In the genomic region with DNA sequence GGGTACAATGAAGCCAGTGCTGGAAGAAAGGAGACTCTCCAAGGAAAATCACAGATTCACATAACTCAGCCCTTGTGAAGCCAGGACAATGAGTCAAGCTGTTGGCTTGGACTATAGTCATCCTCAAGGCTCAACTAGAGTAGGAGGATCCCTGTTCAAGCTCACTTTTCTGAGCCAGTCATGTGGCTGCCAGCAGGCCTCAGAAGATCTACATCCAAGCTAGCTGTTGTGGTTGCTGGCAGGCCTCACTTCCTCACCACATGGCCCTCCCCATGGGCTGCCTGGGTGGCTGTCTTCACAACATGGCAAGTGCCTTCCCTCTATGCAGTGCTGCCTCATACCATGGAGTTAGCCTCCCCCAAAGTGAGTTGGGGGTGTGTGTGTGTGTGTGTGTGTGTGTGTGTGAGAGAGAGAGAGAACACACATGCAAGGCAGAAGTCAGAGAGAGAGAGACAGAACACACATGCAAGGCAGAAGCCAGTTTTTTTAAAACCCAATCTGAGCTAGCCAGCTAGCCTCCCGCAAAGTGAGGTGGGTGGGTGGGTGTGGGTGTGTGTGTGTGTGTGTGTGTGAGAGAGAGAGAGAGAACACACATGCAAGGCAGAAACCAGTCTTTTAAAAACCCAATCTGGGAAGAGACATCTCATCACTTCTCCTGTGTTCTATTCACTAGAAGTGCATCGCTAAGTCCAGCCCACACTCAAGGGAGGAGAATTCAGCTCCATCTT, we compare ENCODE assay signal across 8 cellular contexts. TPM values are rescaled to one million over a fixed set of nuclear protein-coding genes. Genes with fewer than 3 reads are reported as not detected.
A peak's percentile ranks its signal among the peaks of the same experiment; 100 is the strongest.
DNase-seq lines count a peak whose midpoint lies in the region; ATAC-seq and TF ChIP-seq lines count a peak whose summit lies in the region.

No MANE protein-coding gene starts in this region.

- intact Hi-C loops in A673 (cut with micrococcal nuclease; ENCODE audit: unreplicated experiment) (no loop called here), adrenal gland (cut with DNase I) (no loop called here), right cardiac atrium (cut with DNase I) (no loop called here)

- no peak overlapping the region for H3K27ac ChIP-seq in A673 (ENCODE audit: low read depth, low read length, poor library complexity, severe bottlenecking)
- H3K27ac ChIP-seq in adrenal gland = peak overlapping the region; percentile 69 to 89 (median 74)
- H3K27ac ChIP-seq in right cardiac atrium (ENCODE audit: low read length) = no peak overlapping the region

- no peaks in the 10 kb centered on the region for H3K9me3 ChIP-seq in A673 (ENCODE audit: low read depth, low read length, poor library complexity, severe bottlenecking)
- H3K9me3 ChIP-seq in adrenal gland (replicated peaks in 1 of 3) = no peaks in the 10 kb centered on the region
- H3K9me3 ChIP-seq in right cardiac atrium (ENCODE audit: control insufficient read depth, low read length) = no peaks in the 10 kb centered on the region

- H3K27me3 ChIP-seq in A673 (replicated peaks; ENCODE audit: insufficient read depth, low read depth, low read length, poor library complexity) (no peaks in the 10 kb centered on the region), adrenal gland (no peaks in the 10 kb centered on the region), right cardiac atrium (ENCODE audit: control insufficient read depth, insufficient read depth) (no peaks in the 10 kb centered on the region)

- POLR2A ChIA-PET in A673 (lab: Charles Lee; ENCODE audit: low non-redundant PET) = no interaction called here

- BruUV-seq in A673 (replicated peaks; lab: Mats Ljungman, UMichigan) = no TSS peak

- H3K36me3 ChIP-seq in A673 (ENCODE audit: insufficient read depth, low read length, poor library complexity, severe bottlenecking) (no peaks in the 10 kb centered on the region), adrenal gland (replicated peaks in 1 of 2) (no peaks in the 10 kb centered on the region)

- H3K9me3 Mint-ChIP-seq in T-helper 1 cell treated with Interleukin-12 subunit alpha and Interleukin-12 subunit beta and Interleukin-4 antibody, amounts not matched to agents 30 μg/mL and 1 μg/mL, for 36 hours = no peaks in the 10 kb centered on the region

- peak; percentile 36 for DNase-seq in A673 (ENCODE audit: low spot score)
- DNase-seq in GM19240 (ENCODE audit: insufficient read length, low spot score) = peak; percentile 49
- DNase-seq in adrenal gland = peak; percentile 77 to 96 (median 93)
- DNase-seq in right cardiac atrium = peak; percentile 88 to 94 (median 90)
- peak; percentile 32 for DNase-seq in stimulated activated CD4-positive, alpha-beta T cell treated with anti-CD3 and anti-CD28 coated beads, Interleukin-12 subunit alpha, Interleukin-12 subunit beta, amount 100 ng/mL, for 4 hours
- DNase-seq in NCI-H2227 (lab: John Stamatoyannopoulos, UW; ENCODE audit: unreplicated experiment) = no peak

- peaks cover 10% of the 10 kb centered on the region for H3K36me3 Mint-ChIP-seq in T-helper 1 cell treated with Interleukin-12 subunit alpha and Interleukin-12 subunit beta and Interleukin-4 antibody, amounts not matched to agents 30 μg/mL and 1 μg/mL, for 36 hours (ENCODE audit: low read depth)

- peak in 1 of 2 donors; percentile 29 for TF ChIP-seq POLR2A in adrenal gland (IDR thresholded peaks at IDR 0.05)

- H3K27me3 Mint-ChIP-seq in T-helper 1 cell treated with Interleukin-12 subunit alpha and Interleukin-12 subunit beta and Interleukin-4 antibody, amounts not matched to agents 30 μg/mL and 1 μg/mL, for 36 hours (ENCODE audit: low read depth) = no peaks in the 10 kb centered on the region

- no peak overlapping the region for H3K4me3 ChIP-seq in A673 (ENCODE audit: low read depth, low read length, poor library complexity, severe bottlenecking)
- H3K4me3 ChIP-seq in adrenal gland = no peak overlapping the region
- H3K4me3 ChIP-seq in right cardiac atrium (ENCODE audit: low read length) = no peak overlapping the region

- H3K4me1 Mint-ChIP-seq in T-helper 1 cell treated with Interleukin-12 subunit alpha and Interleukin-12 subunit beta and Interleukin-4 antibody, amounts not matched to agents 30 μg/mL and 1 μg/mL, for 36 hours (ENCODE audit: low read depth) = peaks cover 26% of the 10 kb centered on the region

- WGBS in adrenal gland, 4 donors = 63 to 82% (median 76%) methylated on average over 2 of the region's 2 CpGs
- WGBS in right cardiac atrium = 58% methylated on average over 2 of the region's 2 CpGs

- peak overlapping the region; percentile 88 for H3K27ac Mint-ChIP-seq in T-helper 1 cell treated with Interleukin-12 subunit alpha and Interleukin-12 subunit beta and Interleukin-4 antibody, amounts not matched to agents 30 μg/mL and 1 μg/mL, for 36 hours

- CTCF ChIA-PET in A673 (lab: Charles Lee) = no interaction called here

- peak; percentile 79 for ATAC-seq in HG03457 (IDR thresholded peaks at IDR 0.05; ENCODE audit: unreplicated experiment)
- ATAC-seq in right cardiac atrium = peak; percentile 96 to 97

- H3K4me1 ChIP-seq in A673 (ENCODE audit: insufficient read depth, low read length, poor library complexity, severe bottlenecking) = no peaks in the 10 kb centered on the region
- peaks cover 0 to 6% of the 10 kb centered on the region in 2 donors for H3K4me1 ChIP-seq in adrenal gland (replicated peaks in 1 of 2)
- H3K4me1 ChIP-seq in right cardiac atrium (ENCODE audit: control insufficient read depth, insufficient read depth, low read length) = peaks cover 2% of the 10 kb centered on the region

- H3K4me3 Mint-ChIP-seq in T-helper 1 cell treated with Interleukin-12 subunit alpha and Interleukin-12 subunit beta and Interleukin-4 antibody, amounts not matched to agents 30 μg/mL and 1 μg/mL, for 36 hours = peak overlapping the region; percentile 61

- TF ChIP-seq CTCF in A673 (conservative IDR thresholded peaks at IDR 0.05; ENCODE audit: low read depth, low read length) (no peak), adrenal gland (IDR thresholded peaks at IDR 0.05) (no peak)

RNA-seq across cellular contexts. Expression of a gene that starts 17.1 kb away (rescaled TPM):
- total RNA-seq in A673 (2021) (14.1 and 15.1 TPM in 2 replicates), adrenal gland (10 to 100 TPM in 4 of 8 donors, 1 to 10 TPM in 4; 7.8 to 19.6 (median 11.7) TPM), right cardiac atrium (1 to 10 TPM; 4.8 to 5.5 (median 4.9) TPM)
- polyA plus RNA-seq in adrenal gland (1 to 10 TPM; 1.4 to 6.3 (median 3.1) TPM), right cardiac atrium (1.9 TPM)

Comparison
In these comparisons a context has a peak if more than half of its experiments do, and no peak if none do; other contexts are left out.
1. H3K27ac ChIP-seq: peak in adrenal gland (5 of 5); none in A673 (single experiment) and right cardiac atrium (single experiment).